Comparison of ENCODE assay signal across 2 cellular contexts in genomic region chr20:31949877-31950646, GRCh38.
TF ChIP-seq lines count a peak whose summit lies in the region.

No MANE protein-coding gene starts in this region.

TF ChIP-seq in K562, 482 proteins besides CTCF, POLR2A, EP300 and RAD21 (continues in another document):
- TF ChIP-seq HBP1 (CRISPR knock-in tag; IDR thresholded peaks at IDR 0.05) = no peak
- no peak for TF ChIP-seq FOXA3 (CRISPR knock-in tag; conservative IDR thresholded peaks at IDR 0.05 in 1 of 2, IDR thresholded peaks at IDR 0.05 in 1 of 2)
- no peak for TF ChIP-seq GTF2F1 (IDR thresholded peaks at IDR 0.05; ENCODE audit: low read depth, low read length)
- no peak for TF ChIP-seq HDGF (IDR thresholded peaks at IDR 0.05)
- no peak for TF ChIP-seq ZC3H4 (CRISPR knock-in tag; IDR thresholded peaks at IDR 0.05; ENCODE audit: borderline replicate concordance)
- no peak for TF ChIP-seq POU5F1 (IDR thresholded peaks at IDR 0.05; ENCODE audit: borderline replicate concordance, low read depth, low read length, partially characterized antibody)
- TF ChIP-seq MAX (CRISPR knock-in tag; IDR thresholded peaks at IDR 0.05) = peak; percentile 27; the same call in 1 of the 2 replicates
- 0 out of 2 replicates have a peak, but pooled peaks have one; percentile 37 for TF ChIP-seq RNF2 (IDR thresholded peaks at IDR 0.05)
- TF ChIP-seq MXD1 (CRISPR knock-in tag; IDR thresholded peaks at IDR 0.05; ENCODE audit: borderline replicate concordance, poor library complexity, severe bottlenecking) = no peak
- no peak for TF ChIP-seq MBD2 (IDR thresholded peaks at IDR 0.05; ENCODE audit: borderline replicate concordance, low read depth)
- no peak for TF ChIP-seq BCLAF1 (IDR thresholded peaks at IDR 0.05; ENCODE audit: borderline replicate concordance in 1 of 2, control insufficient read depth in 1 of 2, low read depth in 2 of 2, low read length in 1 of 2)
- TF ChIP-seq CHCHD3 (CRISPR knock-in tag; IDR thresholded peaks at IDR 0.05) = no peak
- no peak for TF ChIP-seq ZNF224 (CRISPR knock-in tag; IDR thresholded peaks at IDR 0.05)
- no peak for TF ChIP-seq CHD4 (IDR thresholded peaks at IDR 0.05; ENCODE audit: insufficient read depth, insufficient replicate concordance, low read depth, low read length, poor library complexity, severe bottlenecking)
- TF ChIP-seq BCOR (IDR thresholded peaks at IDR 0.05) = no peak
- TF ChIP-seq TRIM25 (IDR thresholded peaks at IDR 0.05; ENCODE audit: borderline replicate concordance) = no peak
- no peak for TF ChIP-seq ZKSCAN1 (IDR thresholded peaks at IDR 0.05; ENCODE audit: low read depth, low read length)
- peak; percentile 41; the same call in 1 of the 2 replicates for TF ChIP-seq MEF2A (IDR thresholded peaks at IDR 0.05; ENCODE audit: control insufficient read depth, low read depth, low read length)
- no peak for TF ChIP-seq MCM7 (IDR thresholded peaks at IDR 0.05)
- TF ChIP-seq YY1 (IDR thresholded peaks at IDR 0.05; ENCODE audit: borderline replicate concordance in 1 of 3, control insufficient read depth in 1 of 3, extremely low read depth in 1 of 3, insufficient read depth in 3 of 3, insufficient read length in 1 of 3, insufficient replicate concordance in 2 of 3, low read depth in 1 of 3, low read length in 2 of 3) = no peak
- peak; percentile 25; the same call in 1 of the 2 replicates for TF ChIP-seq ARID3A (IDR thresholded peaks at IDR 0.05; ENCODE audit: borderline replicate concordance, low read depth, low read length)

TF ChIP-seq in HEK293T, 16 proteins besides CTCF, POLR2A, EP300 and RAD21:
- TF ChIP-seq TARDBP (IDR thresholded peaks at IDR 0.05) (no peak), FOXK2 (IDR thresholded peaks at IDR 0.05) (no peak), ARNT (IDR thresholded peaks at IDR 0.05) (no peak), FOXM1 (IDR thresholded peaks at IDR 0.05; ENCODE audit: borderline replicate concordance) (no peak), HDGF (IDR thresholded peaks at IDR 0.05; ENCODE audit: borderline replicate concordance) (no peak), BHLHE40 (IDR thresholded peaks at IDR 0.05; ENCODE audit: borderline replicate concordance) (no peak), SP1 (IDR thresholded peaks at IDR 0.05) (no peak), CTBP1 (IDR thresholded peaks at IDR 0.05; ENCODE audit: borderline replicate concordance) (no peak), PKNOX1 (IDR thresholded peaks at IDR 0.05) (no peak), NFRKB (IDR thresholded peaks at IDR 0.05) (no peak), L3MBTL2 (conservative IDR thresholded peaks at IDR 0.05) (no peak), FOXA1 (IDR thresholded peaks at IDR 0.05) (no peak), ZNF384 (IDR thresholded peaks at IDR 0.05) (no peak), SUZ12 (IDR thresholded peaks at IDR 0.05) (no peak), ELF4 (IDR thresholded peaks at IDR 0.05) (no peak), LEF1 (IDR thresholded peaks at IDR 0.05; ENCODE audit: borderline replicate concordance) (no peak)
